In the genomic region with DNA sequence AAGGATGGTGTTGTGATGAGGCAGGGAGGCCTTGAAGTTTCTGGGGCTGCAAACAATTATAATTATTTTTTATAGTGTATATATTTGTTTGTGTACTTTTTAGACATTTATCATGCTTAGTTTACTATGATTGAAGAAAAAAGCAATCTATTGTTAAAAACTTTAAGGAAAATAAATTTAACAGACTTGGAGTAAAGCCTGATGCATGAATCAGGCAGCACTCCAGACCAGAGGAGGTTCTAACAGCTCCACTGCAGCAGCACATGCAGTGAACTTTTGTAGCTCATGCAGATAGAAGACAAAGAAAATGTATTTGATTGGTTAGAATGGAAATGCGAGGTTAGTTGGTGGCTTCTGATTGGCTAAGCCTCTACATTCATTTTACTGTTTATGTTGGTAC, we compare ENCODE assay signal across 26 cellular contexts. TPM values are rescaled to one million over a fixed set of nuclear protein-coding genes. Genes with fewer than 3 reads are reported as not detected.
DNase-seq lines count a peak whose midpoint lies in the region; ATAC-seq lines count a peak whose summit lies in the region.
"Had no signal": no experiment of that assay in that cellular context is flagged by ENCODE, and none has a peak within 500 bp of the region (broad histone marks: within the 10 kb centered on the region; RNA-seq: fewer than 3 reads in every experiment).

No MANE protein-coding gene starts in this region.

- no peak overlapping the region for H3K4me3 Mint-ChIP-seq in T-helper 17 cell
- peak overlapping the region in 4 of 8 donors; percentile 4 to 57 (median 32) for H3K4me3 Mint-ChIP-seq in naive B cell
- H3K4me3 Mint-ChIP-seq: CD14-positive monocyte; CD4-positive, alpha-beta memory T cell; CD4-positive, CD25-positive, alpha-beta regulatory T cell; CD8-positive, alpha-beta memory T cell had no signal

- DNase-seq in NCI-H82 (lab: John Stamatoyannopoulos, UW): peak; percentile 12
- no peak for DNase-seq in NCI-H82 treated with DMSO at 0.1 percent for 48 hours (lab: John Stamatoyannopoulos, UW; ENCODE audit: unreplicated experiment)
- DNase-seq in NAMALWA (ENCODE audit: low spot score): peak; percentile 16
- no peak for DNase-seq in T-helper 17 cell
- no peak for DNase-seq in naive B cell
- DNase-seq: AML-193; BE2C; C1 segment of cervical spinal cord; CD4-positive, alpha-beta memory T cell; CD4-positive, CD25-positive, alpha-beta regulatory T cell; CD8-positive, alpha-beta memory T cell; COR-L47; DMS 273 treated with DMSO at 0.1 percent for 48 hours; DMS153; DMS53; DMS79; DND-41; EL; GDM1 had no signal

- no peaks in the 10 kb centered on the region for H3K9me3 ChIP-seq in T-helper 17 cell (ENCODE audit: control insufficient read depth, low read length, poor library complexity, severe bottlenecking)
- H3K9me3 ChIP-seq: A549, BE2C had no signal

- ATAC-seq in T-helper 17 cell: no peak
- ATAC-seq in naive B cell (ENCODE audit: low read depth in 2 of 2): no peak
- ATAC-seq in GM21526 (IDR thresholded peaks at IDR 0.05; ENCODE audit: low FRiP score, unreplicated experiment): no peak
- ATAC-seq in GM19397 (IDR thresholded peaks at IDR 0.05; ENCODE audit: unreplicated experiment): no peak
- no peak for ATAC-seq in HG02571 (IDR thresholded peaks at IDR 0.05; ENCODE audit: unreplicated experiment)
- ATAC-seq: A549, GM12878 had no signal

- H3K4me1 Mint-ChIP-seq in T-helper 17 cell: no peaks in the 10 kb centered on the region
- H3K4me1 Mint-ChIP-seq in naive B cell: peaks cover 25 to 40% (median 35%) of the 10 kb centered on the region in 3 donors
- H3K4me1 Mint-ChIP-seq: CD14-positive monocyte; CD4-positive, alpha-beta memory T cell; CD4-positive, CD25-positive, alpha-beta regulatory T cell; CD8-positive, alpha-beta memory T cell had no signal

- H3K36me3 Mint-ChIP-seq in T-helper 17 cell (ENCODE audit: low read depth) (peaks cover 2% of the 10 kb centered on the region), naive B cell (peaks cover 0 to 14% of the 10 kb centered on the region in 2 donors)
- H3K36me3 Mint-ChIP-seq: CD14-positive monocyte; CD4-positive, alpha-beta memory T cell; CD4-positive, CD25-positive, alpha-beta regulatory T cell; CD8-positive, alpha-beta memory T cell had no signal

- H3K27ac Mint-ChIP-seq in T-helper 17 cell (peak overlapping the region; percentile 1), naive B cell (peak overlapping the region in 5 of 6 donors; percentile 58 to 95 (median 80))
- H3K27ac Mint-ChIP-seq: CD14-positive monocyte; CD4-positive, alpha-beta memory T cell; CD4-positive, CD25-positive, alpha-beta regulatory T cell; CD8-positive, alpha-beta memory T cell had no signal

- H3K27me3 Mint-ChIP-seq in T-helper 17 cell (peaks cover 32% of the 10 kb centered on the region), naive B cell (peaks cover 0 to 9% (median 0%) of the 10 kb centered on the region in 3 donors)

- H3K9me3 Mint-ChIP-seq in naive B cell: peaks cover 2 to 10% (median 6%) of the 10 kb centered on the region in 7 donors

RNA-seq across cellular contexts. Expression of gene PABPC3, which starts 36.8 kb away (rescaled TPM):
- under 1 TPM; 0.31 to 0.35 TPM for total RNA-seq in T-helper 17 cell
- under 1 TPM in 5 of 6 donors, not detected in 1; 0.08 to 0.14 (median 0.09) TPM for polyA plus RNA-seq in naive B cell (ENCODE audit: low read depth in 6 of 6)
- total RNA-seq: A172 had no signal

Comparison
In these comparisons a context has a peak if more than half of its experiments do, and no peak if none do; other contexts are left out.
1. DNase-seq: peak in NCI-H82 (single experiment) and NAMALWA (single experiment); none in NCI-H82 treated with DMSO at 0.1 percent for 48 hours (single experiment), T-helper 17 cell (0 of 3) and naive B cell (single experiment).